In genomic region chr7:134165266-134165665, GRCh38 we compare ENCODE assay signal across 38 cellular contexts. TPM values are rescaled to one million over a fixed set of nuclear protein-coding genes. Genes with fewer than 3 reads are reported as not detected.
"Had no signal": no experiment of that assay in that cellular context is flagged by ENCODE, and none has a peak within 500 bp of the region (broad histone marks: within the 10 kb centered on the region; RNA-seq: fewer than 3 reads in every experiment).

No MANE protein-coding gene starts in this region.

- H3K27ac ChIP-seq: ascending aorta, cardiac muscle cell, KMS-11, Peyer's patch, SJSA1, WERI-Rb-1 had no signal

- H3K4me1 ChIP-seq: ascending aorta, Peyer's patch, SJSA1 had no signal

- H3K9me3 ChIP-seq: ascending aorta, Peyer's patch, SJSA1 had no signal

- H3K36me3 ChIP-seq: ascending aorta, cardiac muscle cell, Peyer's patch, SJSA1, WERI-Rb-1 had no signal

- H3K4me3 ChIP-seq: ascending aorta, cardiac muscle cell, Peyer's patch, SJSA1 had no signal

- H3K27me3 ChIP-seq: ascending aorta, cardiac muscle cell, Peyer's patch had no signal

- DNase-seq: activated CD4-positive, alpha-beta memory T cell treated with anti-CD3 and anti-CD28 coated beads, Interleukin-2, amount 10 ng/mL, durations not matched to agents 7 days and 5 days; activated CD4-positive, alpha-beta T cell treated with anti-CD3 and anti-CD28 coated beads for 1 hour; activated CD4-positive, alpha-beta T cell treated with anti-CD3 and anti-CD28 coated beads for 48 hours; activated CD4-positive, CD25-positive, alpha-beta regulatory T cell; activated CD8-positive, alpha-beta memory T cell treated with anti-CD3 and anti-CD28 coated beads for 24 hours; activated CD8-positive, alpha-beta memory T cell treated with anti-CD3 and anti-CD28 coated beads, Interleukin-2, amount 10 ng/mL, durations not matched to agents 7 days and 5 days; activated CD8-positive, alpha-beta memory T cell treated with anti-CD3 and anti-CD28 coated beads, Interleukin-2, amount 50 U/mL, for 48 hours; activated effector memory CD4-positive, alpha-beta T cell treated with anti-CD3 and anti-CD28 coated beads, Interleukin-2, amount 50 U/mL, for 16 hours; activated naive CD4-positive, alpha-beta T cell; activated naive CD4-positive, alpha-beta T cell treated with anti-CD3 and anti-CD28 coated beads, Interleukin-2, amount 50 U/mL, for 16 hours; activated naive CD8-positive, alpha-beta T cell treated with anti-CD3 and anti-CD28 coated beads for 36 hours; activated T-cell treated with anti-CD3 and anti-CD28 coated beads, Interleukin-2, amount 50 U/mL, for 48 hours; amniotic stem cell; NCI-H1105 treated with DMSO at 0.1 percent for 48 hours; NCI-H1436; NCI-H1694; NCI-H1930; NCI-H2081 treated with DMSO at 0.1 percent for 48 hours; NCI-H226; NCI-H446 treated with DMSO at 0.1 percent for 48 hours; NCI-H524; NCI-H748 treated with DMSO at 0.1 percent for 48 hours; NK-92 treated with Interleukin-12 subunit alpha and Interleukin-12 subunit beta, amount 100 ng/mL, for 24 hours; PC-3; Peyer's patch; RPMI8226; SHP77 treated with DMSO at 0.1 percent for 48 hours; T-helper 1 cell; T-helper 2 cell; T1000; WERI-Rb-1 had no signal

- H3K4me2 ChIP-seq: KMS-11 had no signal

- ATAC-seq: activated CD8-positive, alpha-beta memory T cell treated with anti-CD3 and anti-CD28 coated beads, Interleukin-2, amount 10 ng/mL, durations not matched to agents 7 days and 5 days; activated T-helper 17 cell treated with anti-CD3 and anti-CD28 coated beads, Interleukin-2, amount 50 U/mL, for 72 hours; PC-3; SK-N-SH treated with all-trans-retinoic acid at 6 μM for 48 hours had no signal

- H3K9ac ChIP-seq: KMS-11 had no signal

RNA-seq across cellular contexts. Expression of gene LRGUK, which starts 38.1 kb away (rescaled TPM):
- total RNA-seq: ascending aorta, M059J had no signal
- polyA plus RNA-seq: cardiac muscle cell had no signal
